Comparison of ENCODE assay signal across 19 cellular contexts in genomic region chr2:69452687-69453086, GRCh38.
"Had no signal": no experiment of that assay in that cellular context is flagged by ENCODE, and none has a peak within 500 bp of the region (broad histone marks: within the 10 kb centered on the region; RNA-seq: fewer than 3 reads in every experiment).

No MANE protein-coding gene starts in this region.

- H3K9ac ChIP-seq: parathyroid adenoma had no signal

- H3K27ac ChIP-seq: ascending aorta, colonic mucosa, foreskin keratinocyte, parathyroid adenoma, thyroid gland, uterus, WERI-Rb-1 had no signal

- H3K4me3 ChIP-seq: ascending aorta, colonic mucosa, lung, spleen, thyroid gland, uterus had no signal

- H3K9me3 Mint-ChIP-seq: activated naive CD4-positive, alpha-beta T cell treated with anti-CD3 and anti-CD28 coated beads for 36 hours; central memory CD8-positive, alpha-beta T cell; mesothelial cell of epicardium; natural killer cell treated with Interleukin-12 subunit alpha and Interleukin-12 subunit beta and Interleukin-15 and Interleukin-18, amount 100 ng/mL, for 72 hours; stimulated activated naive B cell treated with anti-CD40 and anti-IgM and Interleukin-4, amounts not matched to agents 10 μg/mL and 1 μg/mL and 100 μg/mL, for 72 hours had no signal

- DNase-seq: activated CD4-positive, alpha-beta T cell treated with anti-CD3 and anti-CD28 coated beads for 1 hour; activated CD8-positive, alpha-beta memory T cell treated with anti-CD3 and anti-CD28 coated beads, Interleukin-2, amount 10 ng/mL, durations not matched to agents 7 days and 5 days; activated naive CD4-positive, alpha-beta T cell treated with anti-CD3 and anti-CD28 coated beads for 36 hours; colonic mucosa; endodermal cell; foreskin keratinocyte; glutamatergic neuron; hypothalamus; spleen; stimulated activated naive B cell treated with anti-CD40 and anti-IgM and Interleukin-4, amounts not matched to agents 10 μg/mL and 1 μg/mL and 100 μg/mL, for 72 hours; uterus; WERI-Rb-1 had no signal

- H2AFZ ChIP-seq: parathyroid adenoma had no signal

- H3K79me2 ChIP-seq: parathyroid adenoma had no signal

- H3K4me1 ChIP-seq: ascending aorta, colonic mucosa, uterus had no signal

- H3K9me3 ChIP-seq: ascending aorta, colonic mucosa, spleen, thyroid gland, uterus had no signal

- H3K36me3 ChIP-seq: ascending aorta, colonic mucosa, spleen, thyroid gland, uterus, WERI-Rb-1 had no signal

- ATAC-seq: foreskin keratinocyte had no signal

- H3K27me3 ChIP-seq: ascending aorta, colonic mucosa, foreskin keratinocyte, spleen, thyroid gland, uterus had no signal

- H3K4me3 Mint-ChIP-seq: activated CD8-positive, alpha-beta memory T cell treated with anti-CD3 and anti-CD28 coated beads, Interleukin-2, amount 10 ng/mL, durations not matched to agents 7 days and 5 days; activated naive CD4-positive, alpha-beta T cell treated with anti-CD3 and anti-CD28 coated beads for 36 hours; central memory CD8-positive, alpha-beta T cell; endodermal cell; mesothelial cell of epicardium; natural killer cell treated with Interleukin-12 subunit alpha and Interleukin-12 subunit beta and Interleukin-15 and Interleukin-18, amount 100 ng/mL, for 72 hours; stimulated activated naive B cell treated with anti-CD40 and anti-IgM and Interleukin-4, amounts not matched to agents 10 μg/mL and 1 μg/mL and 100 μg/mL, for 72 hours had no signal

- H3K27ac Mint-ChIP-seq: activated CD8-positive, alpha-beta memory T cell treated with anti-CD3 and anti-CD28 coated beads, Interleukin-2, amount 10 ng/mL, durations not matched to agents 7 days and 5 days; activated naive CD4-positive, alpha-beta T cell treated with anti-CD3 and anti-CD28 coated beads for 36 hours; endodermal cell; mesothelial cell of epicardium; natural killer cell treated with Interleukin-12 subunit alpha and Interleukin-12 subunit beta and Interleukin-15 and Interleukin-18, amount 100 ng/mL, for 72 hours; stimulated activated naive B cell treated with anti-CD40 and anti-IgM and Interleukin-4, amounts not matched to agents 10 μg/mL and 1 μg/mL and 100 μg/mL, for 72 hours had no signal

- H3K27me3 Mint-ChIP-seq: central memory CD8-positive, alpha-beta T cell; natural killer cell treated with Interleukin-12 subunit alpha and Interleukin-12 subunit beta and Interleukin-15 and Interleukin-18, amount 100 ng/mL, for 72 hours had no signal

- H3K36me3 Mint-ChIP-seq: activated CD8-positive, alpha-beta memory T cell treated with anti-CD3 and anti-CD28 coated beads, Interleukin-2, amount 10 ng/mL, durations not matched to agents 7 days and 5 days; mesothelial cell of epicardium; natural killer cell treated with Interleukin-12 subunit alpha and Interleukin-12 subunit beta and Interleukin-15 and Interleukin-18, amount 100 ng/mL, for 72 hours had no signal
